20 cellular contexts compared by ENCODE assay signal in the genomic region with DNA sequence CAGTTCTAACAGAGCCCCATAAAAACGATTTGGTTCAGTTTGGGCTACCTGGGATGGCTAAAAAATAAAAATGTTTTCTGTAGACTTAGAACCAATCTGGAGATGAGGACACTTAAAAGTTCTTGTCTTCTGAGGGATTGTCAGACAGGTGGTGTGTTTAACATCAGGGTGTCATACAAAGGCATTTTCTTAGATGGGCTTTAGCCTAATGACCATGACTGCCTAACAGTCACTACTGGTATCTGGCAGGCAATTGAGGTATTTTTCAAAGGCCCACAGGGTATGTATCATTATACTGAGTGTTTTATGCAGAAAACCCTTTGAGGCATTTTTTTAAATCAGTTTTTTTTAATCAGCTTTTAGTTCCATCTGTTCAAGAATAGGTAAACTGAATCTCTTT.
"Had no signal": no experiment of that assay in that cellular context is flagged by ENCODE, and none has a peak within 500 bp of the region (broad histone marks: within the 10 kb centered on the region; RNA-seq: fewer than 3 reads in every experiment).

No MANE protein-coding gene starts in this region.

- DNase-seq: colonic mucosa; cortex of kidney; dorsolateral prefrontal cortex; effector CD4-positive, alpha-beta T cell; effector memory CD4-positive, alpha-beta T cell; foreskin keratinocyte; heart left ventricle; hypothalamus; immature natural killer cell; left cardiac atrium; left lung; left ventricle myocardium superior; lower lobe of right lung; mesenchymal stem cell; mucosa of descending colon; naive B cell had no signal

- FAIRE-seq: endothelial cell of umbilical vein, frontal cortex, keratinocyte had no signal

- ATAC-seq: foreskin keratinocyte, gastroesophageal sphincter, heart left ventricle, left cardiac atrium, left lung, left ventricle myocardium superior, lower lobe of right lung, mucosa of descending colon had no signal
